Comparison of ENCODE assay signal across 1 cellular context in the genomic region with DNA sequence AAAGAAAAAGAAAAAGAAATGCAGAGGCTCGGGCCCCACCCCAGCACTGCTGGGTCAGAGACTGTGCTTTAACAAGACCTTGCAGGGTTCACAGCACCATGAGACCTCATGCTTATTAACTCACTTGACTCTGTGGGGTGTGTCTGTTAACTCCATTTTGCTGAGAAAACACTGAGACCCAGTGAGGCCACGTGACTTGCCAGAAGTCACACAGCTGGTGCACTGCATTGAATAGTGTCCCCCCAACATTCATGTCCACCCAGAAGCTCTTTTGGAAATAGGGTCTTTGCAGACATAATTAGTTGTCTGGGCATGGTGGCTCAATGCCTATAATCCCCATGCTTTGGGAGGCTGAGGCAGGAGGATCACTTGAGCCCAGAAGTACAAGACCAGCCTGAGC.
TF ChIP-seq lines count a peak whose summit lies in the region.

No MANE protein-coding gene starts in this region.

TF ChIP-seq in GM12878, 131 proteins besides CTCF, POLR2A, EP300 and RAD21:
- TF ChIP-seq, protein P1, sequence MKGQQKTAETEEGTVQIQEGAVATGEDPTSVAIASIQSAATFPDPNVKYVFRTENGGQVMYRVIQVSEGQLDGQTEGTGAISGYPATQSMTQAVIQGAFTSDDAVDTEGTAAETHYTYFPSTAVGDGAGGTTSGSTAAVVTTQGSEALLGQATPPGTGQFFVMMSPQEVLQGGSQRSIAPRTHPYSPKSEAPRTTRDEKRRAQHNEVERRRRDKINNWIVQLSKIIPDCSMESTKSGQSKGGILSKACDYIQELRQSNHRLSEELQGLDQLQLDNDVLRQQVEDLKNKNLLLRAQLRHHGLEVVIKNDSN (IDR thresholded peaks at IDR 0.05; ENCODE audit: borderline replicate concordance, extremely low read length, insufficient read depth, low read depth, low read length) = peak; percentile 19
- TF ChIP-seq PAX8 (IDR thresholded peaks at IDR 0.05) (no peak), STAT3 (IDR thresholded peaks at IDR 0.05; ENCODE audit: low read depth, low read length) (no peak)
- TF ChIP-seq, protein P2, sequence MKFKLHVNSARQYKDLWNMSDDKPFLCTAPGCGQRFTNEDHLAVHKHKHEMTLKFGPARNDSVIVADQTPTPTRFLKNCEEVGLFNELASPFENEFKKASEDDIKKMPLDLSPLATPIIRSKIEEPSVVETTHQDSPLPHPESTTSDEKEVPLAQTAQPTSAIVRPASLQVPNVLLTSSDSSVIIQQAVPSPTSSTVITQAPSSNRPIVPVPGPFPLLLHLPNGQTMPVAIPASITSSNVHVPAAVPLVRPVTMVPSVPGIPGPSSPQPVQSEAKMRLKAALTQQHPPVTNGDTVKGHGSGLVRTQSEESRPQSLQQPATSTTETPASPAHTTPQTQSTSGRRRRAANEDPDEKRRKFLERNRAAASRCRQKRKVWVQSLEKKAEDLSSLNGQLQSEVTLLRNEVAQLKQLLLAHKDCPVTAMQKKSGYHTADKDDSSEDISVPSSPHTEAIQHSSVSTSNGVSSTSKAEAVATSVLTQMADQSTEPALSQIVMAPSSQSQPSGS (IDR thresholded peaks at IDR 0.05; ENCODE audit: low read length) = no peak
- TF ChIP-seq, protein P3, sequence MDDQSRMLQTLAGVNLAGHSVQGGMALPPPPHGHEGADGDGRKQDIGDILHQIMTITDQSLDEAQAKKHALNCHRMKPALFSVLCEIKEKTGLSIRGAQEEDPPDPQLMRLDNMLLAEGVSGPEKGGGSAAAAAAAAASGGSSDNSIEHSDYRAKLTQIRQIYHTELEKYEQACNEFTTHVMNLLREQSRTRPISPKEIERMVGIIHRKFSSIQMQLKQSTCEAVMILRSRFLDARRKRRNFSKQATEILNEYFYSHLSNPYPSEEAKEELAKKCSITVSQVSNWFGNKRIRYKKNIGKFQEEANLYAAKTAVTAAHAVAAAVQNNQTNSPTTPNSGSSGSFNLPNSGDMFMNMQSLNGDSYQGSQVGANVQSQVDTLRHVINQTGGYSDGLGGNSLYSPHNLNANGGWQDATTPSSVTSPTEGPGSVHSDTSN (IDR thresholded peaks at IDR 0.05; ENCODE audit: insufficient replicate concordance, low read depth, low read length) = no peak
TF ChIP-seq in GM12878: peak in this region for 1.
